In genomic region chr4:25892796-25893195, GRCh38 we compare ENCODE assay signal across 26 cellular contexts.
"Had no signal": no experiment of that assay in that cellular context is flagged by ENCODE, and none has a peak within 500 bp of the region (broad histone marks: within the 10 kb centered on the region; RNA-seq: fewer than 3 reads in every experiment).

No MANE protein-coding gene starts in this region.

- H3K9me3 ChIP-seq: ascending aorta, breast epithelium had no signal

- H3K27ac ChIP-seq: ascending aorta, breast epithelium, cardiac muscle cell, coronary artery, dorsolateral prefrontal cortex, VCaP had no signal

- H3K36me3 ChIP-seq: ascending aorta, breast epithelium, cardiac muscle cell had no signal

- H3K27me3 ChIP-seq: ascending aorta, breast epithelium, cardiac muscle cell, dorsolateral prefrontal cortex had no signal

- ATAC-seq: activated naive CD4-positive, alpha-beta T cell treated with anti-CD3 and anti-CD28 coated beads, Interleukin-2, amount 50 U/mL, for 72 hours; activated T-cell treated with anti-CD3 and anti-CD28 coated beads, Interleukin-2, amount 50 U/mL, for 72 hours; esophagus mucosa; WTC11 had no signal

- H3K4me1 ChIP-seq: ascending aorta, breast epithelium had no signal

- H3K4me3 ChIP-seq: ascending aorta, breast epithelium, cardiac muscle cell, coronary artery, dorsolateral prefrontal cortex had no signal

- DNase-seq: activated CD4-positive, alpha-beta memory T cell treated with anti-CD3 and anti-CD28 coated beads, Interleukin-2, amount 10 ng/mL, durations not matched to agents 7 days and 5 days; activated CD4-positive, alpha-beta T cell treated with anti-CD3 and anti-CD28 coated beads for 1 hour; activated CD4-positive, alpha-beta T cell treated with anti-CD3 and anti-CD28 coated beads for 4 hours; activated CD4-positive, alpha-beta T cell treated with anti-CD3 and anti-CD28 coated beads, Interleukin-2, amount 10 ng/mL, durations not matched to agents 7 days and 5 days; activated CD4-positive, alpha-beta T cell treated with anti-CD3 and anti-CD28 coated beads, Interleukin-2, amount 50 U/mL, for 4 hours; activated CD8-positive, alpha-beta memory T cell treated with anti-CD3 and anti-CD28 coated beads, Interleukin-2, amount 50 U/mL, for 48 hours; activated gamma-delta T cell; activated naive CD4-positive, alpha-beta T cell; activated naive CD4-positive, alpha-beta T cell treated with anti-CD3 and anti-CD28 coated beads, Interleukin-2, amount 10 ng/mL, durations not matched to agents 7 days and 5 days; activated naive CD8-positive, alpha-beta T cell treated with anti-CD3 and anti-CD28 coated beads, Interleukin-2, amount 10 ng/mL, durations not matched to agents 7 days and 5 days; activated T-cell treated with anti-CD3 and anti-CD28 coated beads for 4 hours; activated T-cell treated with anti-CD3 and anti-CD28 coated beads, Interleukin-2, amount 50 U/mL, for 24 hours; activated T-cell treated with anti-CD3 and anti-CD28 coated beads, Interleukin-2, amount 50 U/mL, for 72 hours; dorsolateral prefrontal cortex; effector memory CD4-positive, alpha-beta T cell; endodermal cell; foreskin fibroblast; T-helper 2 cell had no signal
